10 cellular contexts compared by ENCODE assay signal in the genomic region with DNA sequence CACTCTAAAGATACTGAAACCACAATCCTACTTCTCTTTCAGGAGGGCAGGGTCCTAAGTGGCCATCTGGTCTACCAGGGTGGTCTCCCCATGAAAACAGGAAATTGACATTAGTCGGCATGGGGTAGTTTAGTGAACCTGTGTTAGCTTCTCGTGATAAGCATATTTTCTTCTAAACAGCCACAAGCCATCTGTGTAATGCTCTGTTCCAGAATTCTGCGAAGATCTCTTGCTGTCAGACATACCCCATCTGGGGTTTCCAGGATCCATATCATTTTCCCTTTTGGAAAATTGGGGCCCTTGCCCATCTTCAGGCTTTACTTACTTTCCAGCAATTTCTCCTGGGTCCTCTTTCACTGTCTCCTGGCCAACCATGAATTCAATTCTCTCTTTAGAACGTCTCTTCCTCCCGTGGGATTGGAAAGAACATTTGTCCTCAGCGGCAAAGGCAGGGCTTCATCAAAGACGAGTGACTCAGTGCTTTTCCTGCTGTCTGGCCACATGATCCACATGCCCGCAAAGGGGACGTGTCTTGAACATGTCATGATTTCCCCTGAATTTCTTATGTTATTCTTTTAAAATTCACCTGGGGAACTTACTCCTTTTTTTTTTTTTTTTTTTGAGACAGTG. TPM values are rescaled to one million over a fixed set of nuclear protein-coding genes. Genes with fewer than 3 reads are reported as not detected.
DNase-seq lines count a peak whose midpoint lies in the region; ATAC-seq and TF ChIP-seq lines count a peak whose summit lies in the region.
"Had no signal": no experiment of that assay in that cellular context is flagged by ENCODE, and none has a peak within 500 bp of the region (broad histone marks: within the 10 kb centered on the region; RNA-seq: fewer than 3 reads in every experiment).

No MANE protein-coding gene starts in this region.

- H3K36me3 ChIP-seq in right atrium auricular region (no peaks in the 10 kb centered on the region), thyroid gland (no peaks in the 10 kb centered on the region)

- no peak for TF ChIP-seq POLR2A in thyroid gland (IDR thresholded peaks at IDR 0.05)

- no peak overlapping the region for H3K27ac Mint-ChIP-seq in activated CD4-positive, alpha-beta T cell treated with anti-CD3 and anti-CD28 coated beads, Interleukin-2, amount 10 ng/mL, durations not matched to agents 7 days and 5 days
- H3K27ac Mint-ChIP-seq: CD4-positive, CD25-positive, alpha-beta regulatory T cell had no signal

- intact Hi-C loops in thyroid gland (cut with DNase I) = no loop called here

- H3K4me3 Mint-ChIP-seq in activated CD4-positive, alpha-beta T cell treated with anti-CD3 and anti-CD28 coated beads, Interleukin-2, amount 10 ng/mL, durations not matched to agents 7 days and 5 days = no peak overlapping the region
- no peak overlapping the region for H3K4me3 Mint-ChIP-seq in activated T-cell treated with anti-CD3 and anti-CD28 coated beads, Interleukin-2, amount 50 U/mL, for 4 hours
- H3K4me3 Mint-ChIP-seq: CD4-positive, CD25-positive, alpha-beta regulatory T cell had no signal

- WGBS in thyroid gland, 2 donors = 49 to 62% methylated on average over 9 of the region's 9 CpGs

- H3K27me3 Mint-ChIP-seq in activated CD4-positive, alpha-beta T cell treated with anti-CD3 and anti-CD28 coated beads, Interleukin-2, amount 10 ng/mL, durations not matched to agents 7 days and 5 days = peaks cover 8% of the 10 kb centered on the region
- H3K27me3 Mint-ChIP-seq in activated T-cell treated with anti-CD3 and anti-CD28 coated beads, Interleukin-2, amount 50 U/mL, for 4 hours (ENCODE audit: low read depth) = peaks cover 2% of the 10 kb centered on the region

- H3K9me3 ChIP-seq in right atrium auricular region (no peaks in the 10 kb centered on the region), thyroid gland (no peaks in the 10 kb centered on the region)

- no peak for TF ChIP-seq CTCF in right atrium auricular region (IDR thresholded peaks at IDR 0.05)
- TF ChIP-seq CTCF in thyroid gland (IDR thresholded peaks at IDR 0.05) = no peak

- H3K9me3 Mint-ChIP-seq in activated CD4-positive, alpha-beta T cell treated with anti-CD3 and anti-CD28 coated beads, Interleukin-2, amount 10 ng/mL, durations not matched to agents 7 days and 5 days = peaks cover 7% of the 10 kb centered on the region
- H3K9me3 Mint-ChIP-seq in activated T-cell treated with anti-CD3 and anti-CD28 coated beads, Interleukin-2, amount 50 U/mL, for 4 hours = peaks cover 9% of the 10 kb centered on the region

- H3K27ac ChIP-seq in right atrium auricular region (peak overlapping the region; percentile 42 to 67), thyroid gland (peak overlapping the region in 2 of 3 donors; percentile 49 to 50)
- H3K27ac ChIP-seq: KMS-11 had no signal

- H3K27me3 ChIP-seq in right atrium auricular region (no peaks in the 10 kb centered on the region), thyroid gland (no peaks in the 10 kb centered on the region)

- CTCF ChIA-PET in activated CD4-positive, alpha-beta T cell treated with anti-CD3 and anti-CD28 coated beads, Interleukin-2, amount 10 ng/mL, durations not matched to agents 7 days and 5 days (lab: Charles Lee) = no interaction called here

- H3K36me3 Mint-ChIP-seq in activated CD4-positive, alpha-beta T cell treated with anti-CD3 and anti-CD28 coated beads, Interleukin-2, amount 10 ng/mL, durations not matched to agents 7 days and 5 days (ENCODE audit: low read depth) = no peaks in the 10 kb centered on the region
- no peaks in the 10 kb centered on the region for H3K36me3 Mint-ChIP-seq in activated T-cell treated with anti-CD3 and anti-CD28 coated beads, Interleukin-2, amount 50 U/mL, for 4 hours (ENCODE audit: insufficient read depth)

- peak; percentile 52 for DNase-seq in activated CD4-positive, alpha-beta T cell treated with anti-CD3 and anti-CD28 coated beads for 48 hours
- no peak for DNase-seq in activated CD4-positive, alpha-beta T cell treated with anti-CD3 and anti-CD28 coated beads, Interleukin-2, amount 10 ng/mL, durations not matched to agents 7 days and 5 days
- peak; percentile 52 for DNase-seq in activated T-cell treated with anti-CD3 and anti-CD28 coated beads, Interleukin-2, amount 50 U/mL, for 4 hours
- DNase-seq in right atrium auricular region (ENCODE audit: low spot score) (peak; percentile 87), thyroid gland (no peak), ureter (ENCODE audit: low spot score) (no peak), SW 1271 (lab: John Stamatoyannopoulos, UW) (no peak)
- DNase-seq: CD4-positive, CD25-positive, alpha-beta regulatory T cell had no signal

- peak; percentile 54 to 85 for ATAC-seq in activated T-cell treated with anti-CD3 and anti-CD28 coated beads, Interleukin-2, amount 50 U/mL, for 4 hours
- no peak for ATAC-seq in GM18873 (IDR thresholded peaks at IDR 0.05; ENCODE audit: low FRiP score, unreplicated experiment)

- H3K4me1 ChIP-seq in right atrium auricular region = peaks cover 0 to 19% of the 10 kb centered on the region in 2 donors
- peaks cover 11 to 22% of the 10 kb centered on the region in 2 donors for H3K4me1 ChIP-seq in thyroid gland

- POLR2A ChIA-PET in activated CD4-positive, alpha-beta T cell treated with anti-CD3 and anti-CD28 coated beads, Interleukin-2, amount 10 ng/mL, durations not matched to agents 7 days and 5 days (lab: Charles Lee) = no interaction called here

- H3K4me1 Mint-ChIP-seq in activated CD4-positive, alpha-beta T cell treated with anti-CD3 and anti-CD28 coated beads, Interleukin-2, amount 10 ng/mL, durations not matched to agents 7 days and 5 days = peaks cover 8% of the 10 kb centered on the region
- H3K4me1 Mint-ChIP-seq in activated T-cell treated with anti-CD3 and anti-CD28 coated beads, Interleukin-2, amount 50 U/mL, for 4 hours (ENCODE audit: low read depth) = peaks cover 19% of the 10 kb centered on the region

- H3K4me3 ChIP-seq in right atrium auricular region = no peak overlapping the region
- H3K4me3 ChIP-seq in thyroid gland (replicated peaks in 1 of 3) = no peak overlapping the region

RNA-seq across cellular contexts. Expression of a gene that starts 21.4 kb away (rescaled TPM):
- total RNA-seq in activated CD4-positive, alpha-beta T cell treated with anti-CD3 and anti-CD28 coated beads, Interleukin-2, amount 10 ng/mL, durations not matched to agents 7 days and 5 days = 100 to 1,000 TPM in 1 of 2 experiments, 10 to 100 TPM in 1; 96.4 to 102 TPM
- 100 to 1,000 TPM; 127 to 160 (median 135) TPM for total RNA-seq in activated T-cell treated with anti-CD3 and anti-CD28 coated beads, Interleukin-2, amount 50 U/mL, for 4 hours
- 100 to 1,000 TPM in 1 of 2 donors, 10 to 100 TPM in 1; 62.9 to 104 TPM for total RNA-seq in right atrium auricular region
- 100 to 1,000 TPM in 2 of 4 donors, 10 to 100 TPM in 2; 45.3 to 178 (median 99.9) TPM for total RNA-seq in thyroid gland
- total RNA-seq in ureter = 200 TPM

Comparison
In these comparisons a context has a peak if more than half of its experiments do, and no peak if none do; other contexts are left out.
1. DNase-seq: peak in activated CD4-positive, alpha-beta T cell treated with anti-CD3 and anti-CD28 coated beads for 48 hours (single experiment), activated T-cell treated with anti-CD3 and anti-CD28 coated beads, Interleukin-2, amount 50 U/mL, for 4 hours (single experiment) and right atrium auricular region (single experiment); none in activated CD4-positive, alpha-beta T cell treated with anti-CD3 and anti-CD28 coated beads, Interleukin-2, amount 10 ng/mL, durations not matched to agents 7 days and 5 days (single experiment), thyroid gland (0 of 2), ureter (single experiment) and SW 1271 (0 of 2).